ENCODE assay signal across 9 cellular contexts in the genomic region with DNA sequence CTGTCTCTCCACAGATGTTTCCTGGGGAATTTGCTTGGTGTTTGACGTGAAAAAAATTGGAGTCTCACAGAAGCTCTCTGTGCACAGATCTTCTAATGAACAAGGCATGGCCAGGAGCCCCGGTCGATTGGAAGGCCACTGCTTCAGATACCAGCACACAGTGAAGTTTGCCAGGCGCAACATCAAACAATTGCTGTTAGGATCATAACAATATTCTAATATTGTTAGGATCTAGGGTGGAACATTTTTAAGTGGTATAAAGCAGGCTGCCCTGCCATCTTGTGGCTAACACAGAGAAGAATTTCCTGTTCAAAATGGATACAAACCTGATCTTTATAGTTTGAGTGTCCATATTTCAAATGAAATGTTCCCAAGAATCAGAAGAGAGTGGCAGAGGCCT.
A peak's percentile ranks its signal among the peaks of the same experiment; 100 is the strongest.
DNase-seq lines count a peak whose midpoint lies in the region; ATAC-seq, FAIRE-seq and TF ChIP-seq lines count a peak whose summit lies in the region.
"Had no signal": no experiment of that assay in that cellular context is flagged by ENCODE, and none has a peak within 500 bp of the region (broad histone marks: within the 10 kb centered on the region; RNA-seq: fewer than 3 reads in every experiment).

No MANE protein-coding gene starts in this region.

- no peak for FAIRE-seq in bronchial epithelial cell (lab: Jason Lieb, UNC)

- no peaks in the 10 kb centered on the region for H3K27me3 Mint-ChIP-seq in nephron (ENCODE audit: low read depth)

- H3K4me3 ChIP-seq in BE2C (ENCODE audit: low read depth, low read length) (no peak overlapping the region), Karpas-422 (ENCODE audit: low read length) (no peak overlapping the region), bronchial epithelial cell (ENCODE audit: low read depth, low read length) (no peak overlapping the region)

- no peak overlapping the region for H3K4me3 Mint-ChIP-seq in nephron

- H3K9me3 ChIP-seq in BE2C (no peaks in the 10 kb centered on the region; the same call in 1 of the 2 replicates), Karpas-422 (ENCODE audit: low read length) (no peaks in the 10 kb centered on the region)

- peak; percentile 33; the same call in 1 of the 2 replicates for TF ChIP-seq CTCF in BE2C (IDR thresholded peaks at IDR 0.05; ENCODE audit: low read depth, low read length)
- peak; percentile 37 for TF ChIP-seq CTCF in bronchial epithelial cell (IDR thresholded peaks at IDR 0.05; ENCODE audit: insufficient read depth, low read length, severe bottlenecking)
- TF ChIP-seq CTCF in nephron (IDR thresholded peaks at IDR 0.05; ENCODE audit: unreplicated experiment in 3 of 3): peak; percentile 50 to 61 (median 55)

- H3K9me3 Mint-ChIP-seq in nephron: no peaks in the 10 kb centered on the region

- no peaks in the 10 kb centered on the region for H3K79me2 ChIP-seq in Karpas-422 (ENCODE audit: low read length)

- intact Hi-C loops in left colon (cut with DNase I, micrococcal nuclease): no loop called here

- no peak overlapping the region for H2AFZ ChIP-seq in Karpas-422 (ENCODE audit: low read length)

- H3K27me3 ChIP-seq in BE2C (no peaks in the 10 kb centered on the region), Karpas-422 (ENCODE audit: low read length) (no peaks in the 10 kb centered on the region), bronchial epithelial cell (ENCODE audit: control insufficient read depth, insufficient read depth, low read length) (no peaks in the 10 kb centered on the region)

- H3K27ac ChIP-seq in Karpas-422 (ENCODE audit: low read length): no peak overlapping the region

- no peak overlapping the region for H3K9ac ChIP-seq in Karpas-422 (ENCODE audit: low read length)

- no peak for DNase-seq in BE2C
- peak; percentile 58 for DNase-seq in Karpas-422
- DNase-seq in bronchial epithelial cell (ENCODE audit: low read depth): peak; percentile 25
- no peak for DNase-seq in NCI-H1048 (lab: John Stamatoyannopoulos, UW)
- DNase-seq in left colon: no peak
- DNase-seq: NCI-H187 had no signal

- H3K36me3 ChIP-seq in BE2C (no peaks in the 10 kb centered on the region), Karpas-422 (ENCODE audit: insufficient read depth, low read length) (no peaks in the 10 kb centered on the region), bronchial epithelial cell (ENCODE audit: control insufficient read depth, insufficient read depth, low read length) (no peaks in the 10 kb centered on the region)

- H3K4me1 Mint-ChIP-seq in nephron: no peaks in the 10 kb centered on the region

- H3K9me2 ChIP-seq in Karpas-422 (replicated peaks; ENCODE audit: insufficient read depth, low read length): no peaks in the 10 kb centered on the region

- no peaks in the 10 kb centered on the region for H3K4me1 ChIP-seq in BE2C
- no peaks in the 10 kb centered on the region for H3K4me1 ChIP-seq in Karpas-422 (ENCODE audit: low read length)

- H3K27ac Mint-ChIP-seq in nephron: peak overlapping the region in 1 of 3 experiments; percentile 32

- no peak for ATAC-seq in HG03469 (IDR thresholded peaks at IDR 0.05; ENCODE audit: unreplicated experiment)
- ATAC-seq in left colon: no peak
- no peak for ATAC-seq in HG02884 (IDR thresholded peaks at IDR 0.05; ENCODE audit: unreplicated experiment)

- no peaks in the 10 kb centered on the region for H3K36me3 Mint-ChIP-seq in nephron (ENCODE audit: low read depth)

- no peaks in the 10 kb centered on the region for H4K20me1 ChIP-seq in Karpas-422 (ENCODE audit: insufficient read depth, low read depth, low read length)

- no peak overlapping the region for H3K4me2 ChIP-seq in Karpas-422 (ENCODE audit: low read depth, low read length, poor library complexity, severe bottlenecking)

Comparison
In these comparisons a context has a peak if more than half of its experiments do, and no peak if none do; other contexts are left out.
1. DNase-seq: peak in Karpas-422 (single experiment) and bronchial epithelial cell (single experiment); none in BE2C (single experiment), NCI-H1048 (single experiment) and left colon (0 of 2).
2. Peak in every context shown above with its lines, with median percentiles within 50 percentile points of each other: CTCF ChIP-seq.